Comparison of ENCODE assay signal across 1 cellular context in genomic region chr9:111178361-111179043, GRCh38.
TF ChIP-seq lines count a peak whose summit lies in the region.

No MANE protein-coding gene starts in this region.

TF ChIP-seq in HEK293, 187 proteins besides CTCF, POLR2A, EP300 and RAD21 (continued from another document):
- TF ChIP-seq, protein P1, sequence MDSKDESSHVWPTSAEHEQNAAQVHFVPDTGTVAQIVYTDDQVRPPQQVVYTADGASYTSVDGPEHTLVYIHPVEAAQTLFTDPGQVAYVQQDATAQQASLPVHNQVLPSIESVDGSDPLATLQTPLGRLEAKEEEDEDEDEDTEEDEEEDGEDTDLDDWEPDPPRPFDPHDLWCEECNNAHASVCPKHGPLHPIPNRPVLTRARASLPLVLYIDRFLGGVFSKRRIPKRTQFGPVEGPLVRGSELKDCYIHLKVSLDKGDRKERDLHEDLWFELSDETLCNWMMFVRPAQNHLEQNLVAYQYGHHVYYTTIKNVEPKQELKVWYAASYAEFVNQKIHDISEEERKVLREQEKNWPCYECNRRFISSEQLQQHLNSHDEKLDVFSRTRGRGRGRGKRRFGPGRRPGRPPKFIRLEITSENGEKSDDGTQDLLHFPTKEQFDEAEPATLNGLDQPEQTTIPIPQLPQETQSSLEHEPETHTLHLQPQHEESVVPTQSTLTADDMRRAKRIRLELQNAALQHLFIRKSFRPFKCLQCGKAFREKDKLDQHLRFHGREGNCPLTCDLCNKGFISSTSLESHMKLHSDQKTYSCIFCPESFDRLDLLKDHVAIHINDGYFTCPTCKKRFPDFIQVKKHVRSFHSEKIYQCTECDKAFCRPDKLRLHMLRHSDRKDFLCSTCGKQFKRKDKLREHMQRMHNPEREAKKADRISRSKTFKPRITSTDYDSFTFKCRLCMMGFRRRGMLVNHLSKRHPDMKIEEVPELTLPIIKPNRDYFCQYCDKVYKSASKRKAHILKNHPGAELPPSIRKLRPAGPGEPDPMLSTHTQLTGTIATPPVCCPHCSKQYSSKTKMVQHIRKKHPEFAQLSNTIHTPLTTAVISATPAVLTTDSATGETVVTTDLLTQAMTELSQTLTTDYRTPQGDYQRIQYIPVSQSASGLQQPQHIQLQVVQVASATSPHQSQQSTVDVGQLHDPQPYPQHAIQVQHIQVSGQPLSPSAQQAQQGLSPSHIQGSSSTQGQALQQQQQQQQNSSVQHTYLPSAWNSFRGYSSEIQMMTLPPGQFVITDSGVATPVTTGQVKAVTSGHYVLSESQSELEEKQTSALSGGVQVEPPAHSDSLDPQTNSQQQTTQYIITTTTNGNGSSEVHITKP (tag by site-specific recombination; IDR thresholded peaks at IDR 0.05): peak; percentile 58
- TF ChIP-seq ZNF112 (tag by site-specific recombination; IDR thresholded peaks at IDR 0.05): no peak
- TF ChIP-seq IKZF3 (tag by site-specific recombination; IDR thresholded peaks at IDR 0.05): no peak
- TF ChIP-seq, protein P2, sequence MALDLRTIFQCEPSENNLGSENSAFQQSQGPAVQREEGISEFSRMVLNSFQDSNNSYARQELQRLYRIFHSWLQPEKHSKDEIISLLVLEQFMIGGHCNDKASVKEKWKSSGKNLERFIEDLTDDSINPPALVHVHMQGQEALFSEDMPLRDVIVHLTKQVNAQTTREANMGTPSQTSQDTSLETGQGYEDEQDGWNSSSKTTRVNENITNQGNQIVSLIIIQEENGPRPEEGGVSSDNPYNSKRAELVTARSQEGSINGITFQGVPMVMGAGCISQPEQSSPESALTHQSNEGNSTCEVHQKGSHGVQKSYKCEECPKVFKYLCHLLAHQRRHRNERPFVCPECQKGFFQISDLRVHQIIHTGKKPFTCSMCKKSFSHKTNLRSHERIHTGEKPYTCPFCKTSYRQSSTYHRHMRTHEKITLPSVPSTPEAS (tag by site-specific recombination; IDR thresholded peaks at IDR 0.05): peak; percentile 39; the same call in 1 of the 2 replicates
- peak; percentile 46; the same call in 1 of the 2 replicates for TF ChIP-seq ZNF335 (tag by site-specific recombination; conservative IDR thresholded peaks at IDR 0.05)
- TF ChIP-seq, protein P3, sequence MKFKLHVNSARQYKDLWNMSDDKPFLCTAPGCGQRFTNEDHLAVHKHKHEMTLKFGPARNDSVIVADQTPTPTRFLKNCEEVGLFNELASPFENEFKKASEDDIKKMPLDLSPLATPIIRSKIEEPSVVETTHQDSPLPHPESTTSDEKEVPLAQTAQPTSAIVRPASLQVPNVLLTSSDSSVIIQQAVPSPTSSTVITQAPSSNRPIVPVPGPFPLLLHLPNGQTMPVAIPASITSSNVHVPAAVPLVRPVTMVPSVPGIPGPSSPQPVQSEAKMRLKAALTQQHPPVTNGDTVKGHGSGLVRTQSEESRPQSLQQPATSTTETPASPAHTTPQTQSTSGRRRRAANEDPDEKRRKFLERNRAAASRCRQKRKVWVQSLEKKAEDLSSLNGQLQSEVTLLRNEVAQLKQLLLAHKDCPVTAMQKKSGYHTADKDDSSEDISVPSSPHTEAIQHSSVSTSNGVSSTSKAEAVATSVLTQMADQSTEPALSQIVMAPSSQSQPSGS (tag by site-specific recombination; IDR thresholded peaks at IDR 0.05; ENCODE audit: low read depth): peak; percentile 67
- TF ChIP-seq MYNN (tag by site-specific recombination; IDR thresholded peaks at IDR 0.05; ENCODE audit: borderline replicate concordance): no peak
- TF ChIP-seq ZNF558 (tag by site-specific recombination; IDR thresholded peaks at IDR 0.05): 0 out of 2 replicates have a peak, but pooled peaks have one; percentile 26
- no peak for TF ChIP-seq ZNF2 (tag by site-specific recombination; IDR thresholded peaks at IDR 0.05)
- TF ChIP-seq KLF16 (tag by site-specific recombination; IDR thresholded peaks at IDR 0.05): no peak
- peak; percentile 86 for TF ChIP-seq ZNF398 (tag by site-specific recombination; IDR thresholded peaks at IDR 0.05)
- 0 out of 2 replicates have a peak, but pooled peaks have one; percentile 27 for TF ChIP-seq ZFP69B (tag by site-specific recombination; IDR thresholded peaks at IDR 0.05)
- TF ChIP-seq KLF7 (tag by site-specific recombination; IDR thresholded peaks at IDR 0.05; ENCODE audit: borderline replicate concordance): no peak
- TF ChIP-seq, protein P4, sequence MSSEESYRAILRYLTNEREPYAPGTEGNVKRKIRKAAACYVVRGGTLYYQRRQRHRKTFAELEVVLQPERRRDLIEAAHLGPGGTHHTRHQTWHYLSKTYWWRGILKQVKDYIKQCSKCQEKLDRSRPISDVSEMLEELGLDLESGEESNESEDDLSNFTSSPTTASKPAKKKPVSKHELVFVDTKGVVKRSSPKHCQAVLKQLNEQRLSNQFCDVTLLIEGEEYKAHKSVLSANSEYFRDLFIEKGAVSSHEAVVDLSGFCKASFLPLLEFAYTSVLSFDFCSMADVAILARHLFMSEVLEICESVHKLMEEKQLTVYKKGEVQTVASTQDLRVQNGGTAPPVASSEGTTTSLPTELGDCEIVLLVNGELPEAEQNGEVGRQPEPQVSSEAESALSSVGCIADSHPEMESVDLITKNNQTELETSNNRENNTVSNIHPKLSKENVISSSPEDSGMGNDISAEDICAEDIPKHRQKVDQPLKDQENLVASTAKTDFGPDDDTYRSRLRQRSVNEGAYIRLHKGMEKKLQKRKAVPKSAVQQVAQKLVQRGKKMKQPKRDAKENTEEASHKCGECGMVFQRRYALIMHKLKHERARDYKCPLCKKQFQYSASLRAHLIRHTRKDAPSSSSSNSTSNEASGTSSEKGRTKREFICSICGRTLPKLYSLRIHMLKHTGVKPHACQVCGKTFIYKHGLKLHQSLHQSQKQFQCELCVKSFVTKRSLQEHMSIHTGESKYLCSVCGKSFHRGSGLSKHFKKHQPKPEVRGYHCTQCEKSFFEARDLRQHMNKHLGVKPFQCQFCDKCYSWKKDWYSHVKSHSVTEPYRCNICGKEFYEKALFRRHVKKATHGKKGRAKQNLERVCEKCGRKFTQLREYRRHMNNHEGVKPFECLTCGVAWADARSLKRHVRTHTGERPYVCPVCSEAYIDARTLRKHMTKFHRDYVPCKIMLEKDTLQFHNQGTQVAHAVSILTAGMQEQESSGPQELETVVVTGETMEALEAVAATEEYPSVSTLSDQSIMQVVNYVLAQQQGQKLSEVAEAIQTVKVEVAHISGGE (tag by site-specific recombination; conservative IDR thresholded peaks at IDR 0.05; ENCODE audit: low read depth): no peak
- TF ChIP-seq ZNF169 (tag by site-specific recombination; IDR thresholded peaks at IDR 0.05): no peak
- TF ChIP-seq, protein P5, sequence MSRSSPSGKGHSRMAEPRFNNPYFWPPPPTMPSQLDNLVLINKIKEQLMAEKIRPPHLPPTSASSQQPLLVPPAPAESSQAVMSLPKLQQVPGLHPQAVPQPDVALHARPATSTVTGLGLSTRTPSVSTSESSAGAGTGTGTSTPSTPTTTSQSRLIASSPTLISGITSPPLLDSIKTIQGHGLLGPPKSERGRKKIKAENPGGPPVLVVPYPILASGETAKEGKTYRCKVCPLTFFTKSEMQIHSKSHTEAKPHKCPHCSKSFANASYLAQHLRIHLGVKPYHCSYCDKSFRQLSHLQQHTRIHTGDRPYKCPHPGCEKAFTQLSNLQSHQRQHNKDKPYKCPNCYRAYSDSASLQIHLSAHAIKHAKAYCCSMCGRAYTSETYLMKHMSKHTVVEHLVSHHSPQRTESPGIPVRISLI (tag by site-specific recombination; IDR thresholded peaks at IDR 0.05): 0 out of 2 replicates have a peak, but pooled peaks have one; percentile 21
- no peak for TF ChIP-seq EGR2 (tag by site-specific recombination; IDR thresholded peaks at IDR 0.05; ENCODE audit: low read depth)
- no peak for TF ChIP-seq ZNF488 (tag by site-specific recombination; IDR thresholded peaks at IDR 0.05)
- peak; percentile 27; the same call in 1 of the 2 replicates for TF ChIP-seq ZNF692 (tag by site-specific recombination; IDR thresholded peaks at IDR 0.05)
- TF ChIP-seq ZFHX2 (tag by site-specific recombination; conservative IDR thresholded peaks at IDR 0.05): 0 out of 2 replicates have a peak, but pooled peaks have one; percentile 8
